29 cellular contexts compared by ENCODE assay signal in the genomic region with DNA sequence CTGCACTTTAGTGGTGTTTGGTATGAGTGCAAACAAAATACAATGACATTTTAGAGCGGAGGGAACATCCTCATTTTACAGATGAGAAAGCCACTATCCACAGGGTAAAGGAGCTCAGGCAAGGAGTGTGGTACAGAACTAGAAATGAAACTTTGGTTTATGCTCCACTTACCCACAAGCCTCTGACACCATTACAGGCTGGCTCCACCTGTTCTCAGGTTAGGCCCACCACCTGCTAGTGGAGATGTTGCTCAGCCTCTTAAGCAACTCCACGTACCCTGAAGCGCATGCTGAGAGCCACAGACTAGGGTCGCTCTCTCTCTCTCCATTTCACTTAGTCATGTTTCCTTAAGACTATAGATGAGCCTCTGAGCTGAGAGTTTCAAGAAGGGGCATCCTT.
DNase-seq lines count a peak whose midpoint lies in the region; ATAC-seq and TF ChIP-seq lines count a peak whose summit lies in the region.
"Had no signal": no experiment of that assay in that cellular context is flagged by ENCODE, and none has a peak within 500 bp of the region (broad histone marks: within the 10 kb centered on the region; RNA-seq: fewer than 3 reads in every experiment).

No MANE protein-coding gene starts in this region.

- H3K27me3 Mint-ChIP-seq in T-helper 17 cell (no peaks in the 10 kb centered on the region), chondrocyte (ENCODE audit: low read depth) (no peaks in the 10 kb centered on the region)
- H3K27me3 Mint-ChIP-seq: activated CD8-positive, alpha-beta T cell treated with anti-CD3 and anti-CD28 coated beads for 36 hours; progenitor cell of endocrine pancreas had no signal

- no peaks in the 10 kb centered on the region for H3K9me3 ChIP-seq in T-helper 17 cell (ENCODE audit: control insufficient read depth, low read length, poor library complexity, severe bottlenecking)
- H3K9me3 ChIP-seq: thyroid gland had no signal

- no peak overlapping the region for H3K4me3 Mint-ChIP-seq in T-helper 17 cell
- H3K4me3 Mint-ChIP-seq in chondrocyte (ENCODE audit: unreplicated experiment) = no peak overlapping the region
- H3K4me3 Mint-ChIP-seq: activated CD8-positive, alpha-beta T cell treated with anti-CD3 and anti-CD28 coated beads for 36 hours; effector memory CD8-positive, alpha-beta T cell; HFFc6; memory B cell; stimulated activated naive CD8-positive, alpha-beta T cell treated with anti-CD3 and anti-CD28 coated beads, Interleukin-15, Interleukin-2, amounts not matched to agents 100 ng/mL and 50 ng/mL, for 24 hours; WTC11 had no signal

- H3K4me1 Mint-ChIP-seq in T-helper 17 cell (no peaks in the 10 kb centered on the region), chondrocyte (ENCODE audit: low read depth) (peaks cover 4% of the 10 kb centered on the region)
- H3K4me1 Mint-ChIP-seq: memory B cell had no signal

- H3K36me3 Mint-ChIP-seq in T-helper 17 cell (ENCODE audit: low read depth) (no peaks in the 10 kb centered on the region), chondrocyte (ENCODE audit: low read depth) (peaks cover 2% of the 10 kb centered on the region)
- H3K36me3 Mint-ChIP-seq: WTC11 had no signal

- no peak overlapping the region for H3K27ac Mint-ChIP-seq in T-helper 17 cell
- H3K27ac Mint-ChIP-seq in chondrocyte (ENCODE audit: unreplicated experiment) = no peak overlapping the region
- H3K27ac Mint-ChIP-seq: activated CD8-positive, alpha-beta T cell treated with anti-CD3 and anti-CD28 coated beads for 36 hours; effector memory CD8-positive, alpha-beta T cell; HFFc6; memory B cell; progenitor cell of endocrine pancreas; stimulated activated naive CD8-positive, alpha-beta T cell treated with anti-CD3 and anti-CD28 coated beads, Interleukin-15, Interleukin-2, amounts not matched to agents 100 ng/mL and 50 ng/mL, for 24 hours; WTC11 had no signal

- DNase-seq in T-helper 17 cell (no peak), NCI-H82 treated with DMSO at 0.1 percent for 48 hours (lab: John Stamatoyannopoulos, UW; ENCODE audit: unreplicated experiment) (no peak), chondrocyte (ENCODE audit: low spot score) (no peak), activated T-cell treated with anti-CD3 and anti-CD28 coated beads for 4 hours (no peak)
- DNase-seq: ACHN; activated CD8-positive, alpha-beta T cell treated with anti-CD3 and anti-CD28 coated beads for 36 hours; activated effector memory CD4-positive, alpha-beta T cell treated with anti-CD3 and anti-CD28 coated beads, Interleukin-2, amount 50 U/mL, for 16 hours; DMS79 treated with DMSO at 0.1 percent for 48 hours; effector memory CD8-positive, alpha-beta T cell; foreskin melanocyte; GM23248; HFFc6; left colon; NCI-H1417; NCI-H2107; SHP77 treated with DMSO at 0.1 percent for 48 hours; stimulated activated CD4-positive, alpha-beta T cell treated with anti-CD3 and anti-CD28 coated beads, Interleukin-15, amount 100 ng/mL, for 24 hours; thyroid gland had no signal

- H3K9me3 Mint-ChIP-seq in chondrocyte (ENCODE audit: low read depth) = peaks cover 5% of the 10 kb centered on the region
- H3K9me3 Mint-ChIP-seq: HFFc6 had no signal

- no peak for TF ChIP-seq CTCF in chondrocyte (IDR thresholded peaks at IDR 0.05)

- ATAC-seq in GM18502 (IDR thresholded peaks at IDR 0.05; ENCODE audit: poor library complexity, unreplicated experiment) = peak; percentile 64
- peak; percentile 80 for ATAC-seq in GM19395 (IDR thresholded peaks at IDR 0.05; ENCODE audit: unreplicated experiment)
- ATAC-seq in HG02642 (IDR thresholded peaks at IDR 0.05; ENCODE audit: poor library complexity, unreplicated experiment) = peak; percentile 66
- ATAC-seq in HG03342 (IDR thresholded peaks at IDR 0.05; ENCODE audit: unreplicated experiment) = peak; percentile 52
- no peak for ATAC-seq in T-helper 17 cell
- ATAC-seq: activated CD8-positive, alpha-beta T cell treated with anti-CD3 and anti-CD28 coated beads for 36 hours; effector memory CD8-positive, alpha-beta T cell; esophagus mucosa; left colon; Panc1; sciatic nerve; WTC11 had no signal
